Comparison of ENCODE assay signal across 23 cellular contexts in the genomic region with DNA sequence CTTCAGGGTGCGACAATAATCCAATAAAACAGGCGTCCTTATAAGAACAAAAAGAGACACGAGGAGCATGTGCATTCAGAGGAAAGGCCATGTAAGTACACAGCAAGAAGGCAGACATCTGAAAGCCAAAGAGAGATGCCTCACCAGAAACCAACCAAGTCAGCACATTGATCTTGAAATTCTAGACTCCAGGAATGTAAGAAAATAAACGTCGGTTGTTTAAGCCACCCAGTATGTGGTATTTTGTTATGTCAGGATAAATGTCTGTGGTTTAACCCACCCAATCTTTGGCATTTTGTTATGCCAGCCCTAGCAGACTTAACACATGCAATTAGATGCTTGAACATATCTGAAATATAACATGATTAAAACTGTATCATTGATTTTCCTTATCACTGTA.
DNase-seq lines count a peak whose midpoint lies in the region; ATAC-seq and TF ChIP-seq lines count a peak whose summit lies in the region.
"Had no signal": no experiment of that assay in that cellular context is flagged by ENCODE, and none has a peak within 500 bp of the region (broad histone marks: within the 10 kb centered on the region; RNA-seq: fewer than 3 reads in every experiment).

No MANE protein-coding gene starts in this region.

- no TSS peak for BruUV-seq in IMR-90 (replicated peaks; lab: Mats Ljungman, UMichigan)

- no peak overlapping the region for H4K5ac ChIP-seq in IMR-90 (ENCODE audit: low read depth, low read length)

- no peak overlapping the region for H2AFZ ChIP-seq in IMR-90 (replicated peaks; ENCODE audit: low read length, poor library complexity)
- no peak overlapping the region for H2AFZ ChIP-seq in mesenchymal stem cell (ENCODE audit: low read depth, low read length)

- intact Hi-C loops in IMR-90 (cut with micrococcal nuclease) (no loop called here), right cardiac atrium (cut with DNase I) (no loop called here), testis (cut with DNase I; ENCODE audit: low total_unique reads) (no loop called here)

- no peaks in the 10 kb centered on the region for H3K27me3 ChIP-seq in BJ (ENCODE audit: control insufficient read depth, insufficient read depth, low read length)
- no peaks in the 10 kb centered on the region for H3K27me3 ChIP-seq in IMR-90 (ENCODE audit: control insufficient read depth, insufficient read depth, low read length)
- no peaks in the 10 kb centered on the region for H3K27me3 ChIP-seq in brain microvascular endothelial cell (replicated peaks)
- H3K27me3 ChIP-seq in mesenchymal stem cell (ENCODE audit: control insufficient read depth in 1 of 2, insufficient read depth in 1 of 2, low read length in 2 of 2) = no peaks in the 10 kb centered on the region
- no peaks in the 10 kb centered on the region for H3K27me3 ChIP-seq in right cardiac atrium (ENCODE audit: control insufficient read depth, insufficient read depth)
- H3K27me3 ChIP-seq in testis = no peaks in the 10 kb centered on the region

- H3K18ac ChIP-seq in IMR-90 (ENCODE audit: low read depth, low read length) (no peak overlapping the region), mesenchymal stem cell (ENCODE audit: low read depth in 1 of 2, low read length in 2 of 2) (no peak overlapping the region)

- H4K91ac ChIP-seq in IMR-90 (ENCODE audit: insufficient read depth, low read depth, low read length) (no peak overlapping the region), mesenchymal stem cell (ENCODE audit: low read length) (no peak overlapping the region)

- H3K9me3 ChIP-seq in IMR-90 (ENCODE audit: control insufficient read depth, insufficient read depth, low read length) (no peaks in the 10 kb centered on the region), mesenchymal stem cell (ENCODE audit: control insufficient read depth, low read length) (no peaks in the 10 kb centered on the region), right cardiac atrium (ENCODE audit: control insufficient read depth, low read length) (no peaks in the 10 kb centered on the region), testis (no peaks in the 10 kb centered on the region)

- H3K14ac ChIP-seq in IMR-90 (replicated peaks; ENCODE audit: low read depth, low read length) = no peak overlapping the region; the same call in 1 of the 2 replicates
- no peak overlapping the region for H3K14ac ChIP-seq in mesenchymal stem cell (ENCODE audit: low read length in 2 of 2)

- WGBS in IMR-90 (ENCODE audit: extremely low coverage in 2 of 2, insufficient read length in 1 of 2), 2 experiments = no CpG with 5 or more reads among the region's 5 CpGs
- WGBS in mesenchymal stem cell = 66% methylated on average over 5 of the region's 5 CpGs
- 80% methylated on average over 5 of the region's 5 CpGs for WGBS in right cardiac atrium
- 66 to 75% methylated on average over 5 of the region's 5 CpGs for WGBS in testis, 2 donors

- no peak overlapping the region for H3K9ac ChIP-seq in IMR-90 (ENCODE audit: low read depth, low read length)
- no peak overlapping the region for H3K9ac ChIP-seq in mesenchymal stem cell (ENCODE audit: low read length)

- no peaks in the 10 kb centered on the region for H3K9me1 ChIP-seq in IMR-90 (ENCODE audit: insufficient read depth, low read length)

- H3K56ac ChIP-seq in IMR-90 (ENCODE audit: extremely low read depth, insufficient read depth, low read length) = no peak overlapping the region

- TF ChIP-seq CTCF in BJ (IDR thresholded peaks at IDR 0.05; ENCODE audit: insufficient read depth, low read depth, low read length) (no peak), IMR-90 (conservative IDR thresholded peaks at IDR 0.05; ENCODE audit: low read depth, low read length) (no peak), brain microvascular endothelial cell (IDR thresholded peaks at IDR 0.05; ENCODE audit: low read depth, low read length, missing control alignments) (no peak), testis (IDR thresholded peaks at IDR 0.05) (no peak)

- H3K4ac ChIP-seq in IMR-90 (ENCODE audit: low read depth, low read length) = no peak overlapping the region
- H3K4ac ChIP-seq in mesenchymal stem cell (ENCODE audit: low read depth in 1 of 2, low read length in 2 of 2) = no peak overlapping the region

- DNase-seq in BJ (ENCODE audit: low read depth) = peak; percentile 33
- peak; percentile 8 for DNase-seq in IMR-90
- peak; percentile 60 for DNase-seq in brain microvascular endothelial cell
- peak; percentile 33 for DNase-seq in mesenchymal stem cell
- no peak for DNase-seq in right cardiac atrium
- DNase-seq in testis = no peak
- no peak for DNase-seq in G401 (ENCODE audit: low spot score)
- DNase-seq: activated CD4-positive, alpha-beta T cell treated with anti-CD3 and anti-CD28 coated beads for 36 hours; activated CD8-positive, alpha-beta memory T cell treated with anti-CD3 and anti-CD28 coated beads, Interleukin-2, amount 10 ng/mL, durations not matched to agents 7 days and 5 days; activated naive CD8-positive, alpha-beta T cell treated with anti-CD3 and anti-CD28 coated beads, Interleukin-2, amount 50 U/mL, for 24 hours; CD4-positive, alpha-beta memory T cell; cerebellar nuclear complex; DMS79 treated with DMSO at 0.1 percent for 48 hours; effector memory CD8-positive, alpha-beta T cell; foreskin fibroblast; Kasumi-1; NCI-H1105 treated with DMSO at 0.1 percent for 48 hours; NCI-H2107; retina; stimulated activated naive CD8-positive, alpha-beta T cell treated with anti-CD3 and anti-CD28 coated beads, Interleukin-15, Interleukin-2, amounts not matched to agents 100 U/mL and 50 U/mL, for 24 hours; SW 1271 had no signal

- POLR2A ChIA-PET in BJ (lab: Charles Lee) = no interaction called here
- POLR2A ChIA-PET in IMR-90 (lab: Charles Lee; ENCODE audit: unreplicated experiment) = no interaction called here

- H2BK5ac ChIP-seq in IMR-90 (ENCODE audit: low read depth, low read length, poor library complexity, severe bottlenecking) (no peak overlapping the region), mesenchymal stem cell (ENCODE audit: low read depth, low read length, poor library complexity, severe bottlenecking) (no peak overlapping the region)

- H2BK120ac ChIP-seq in IMR-90 (ENCODE audit: low read depth, low read length) (no peak overlapping the region), mesenchymal stem cell (ENCODE audit: low read depth, low read length) (no peak overlapping the region)

- no peak overlapping the region for H3K23ac ChIP-seq in IMR-90 (ENCODE audit: low read depth, low read length)
- H3K23ac ChIP-seq in mesenchymal stem cell (ENCODE audit: low read length in 2 of 2) = no peak overlapping the region

- H3K4me2 ChIP-seq in IMR-90 (ENCODE audit: low read depth, low read length) (no peak overlapping the region), mesenchymal stem cell (ENCODE audit: low read length, poor library complexity, severe bottlenecking) (no peak overlapping the region)

- H3K4me3 ChIP-seq in BJ (ENCODE audit: low read depth, low read length) (no peak overlapping the region), IMR-90 (ENCODE audit: insufficient read depth, low read depth, low read length) (no peak overlapping the region), brain microvascular endothelial cell (ENCODE audit: low read depth, low read length) (no peak overlapping the region), mesenchymal stem cell (ENCODE audit: insufficient read depth in 1 of 2, low read depth in 1 of 2, low read length in 2 of 2) (no peak overlapping the region), right cardiac atrium (ENCODE audit: low read length) (no peak overlapping the region), testis (no peak overlapping the region)

- H4K20me1 ChIP-seq in IMR-90 (ENCODE audit: insufficient read depth, low read length) = no peaks in the 10 kb centered on the region

- H3K27ac ChIP-seq in IMR-90 (ENCODE audit: insufficient read depth, low read length) (no peak overlapping the region), brain microvascular endothelial cell (no peak overlapping the region), mesenchymal stem cell (ENCODE audit: low read length, poor library complexity, severe bottlenecking) (no peak overlapping the region), right cardiac atrium (ENCODE audit: low read length) (no peak overlapping the region), testis (no peak overlapping the region)

- no peaks in the 10 kb centered on the region for H3K4me1 ChIP-seq in IMR-90 (ENCODE audit: control insufficient read depth, insufficient read depth, low read length)
- H3K4me1 ChIP-seq in mesenchymal stem cell (ENCODE audit: control insufficient read depth, insufficient read depth, low read depth, low read length) = no peaks in the 10 kb centered on the region
- H3K4me1 ChIP-seq in right cardiac atrium (ENCODE audit: control insufficient read depth, insufficient read depth, low read length) = no peaks in the 10 kb centered on the region
- no peaks in the 10 kb centered on the region for H3K4me1 ChIP-seq in testis

- H2AK9ac ChIP-seq in IMR-90 (replicated peaks; ENCODE audit: low read depth, low read length, poor library complexity) = no peak overlapping the region

- H2AK5ac ChIP-seq in IMR-90 (ENCODE audit: low read depth, low read length) (no peak overlapping the region), mesenchymal stem cell (ENCODE audit: low read length, severe bottlenecking) (no peak overlapping the region)

- no peak overlapping the region for H2BK12ac ChIP-seq in mesenchymal stem cell (ENCODE audit: low read length in 2 of 2)

- H4K8ac ChIP-seq in IMR-90 (ENCODE audit: low read depth in 2 of 2, low read length in 2 of 2) = no peak overlapping the region
- no peak overlapping the region for H4K8ac ChIP-seq in mesenchymal stem cell (ENCODE audit: low read length)

- H3K79me1 ChIP-seq in IMR-90 (ENCODE audit: low read depth in 1 of 2, low read length in 2 of 2) (no peaks in the 10 kb centered on the region), mesenchymal stem cell (replicated peaks; ENCODE audit: low read length, poor library complexity, severe bottlenecking) (no peaks in the 10 kb centered on the region)

- no peak for TF ChIP-seq POLR2A in IMR-90 (IDR thresholded peaks at IDR 0.05; ENCODE audit: low read depth, low read length)
- no peak for TF ChIP-seq POLR2A in testis (IDR thresholded peaks at IDR 0.05)

- no peak for TF ChIP-seq RAD21 in IMR-90 (IDR thresholded peaks at IDR 0.05; ENCODE audit: low read length)

- dilution Hi-C loops in IMR-90 (cut with HindIII; ENCODE audit: low sequenced_read_pairs, unreplicated experiment) = no loop called here

- H2BK15ac ChIP-seq in IMR-90 (ENCODE audit: low read depth, low read length) (no peak overlapping the region), mesenchymal stem cell (ENCODE audit: low read depth, poor library complexity, severe bottlenecking) (no peak overlapping the region)

- ATAC-seq in IMR-90 (ENCODE audit: low read depth) (peak; percentile 91), right cardiac atrium (no peak), GM21786 (IDR thresholded peaks at IDR 0.05; ENCODE audit: unreplicated experiment) (no peak)
- ATAC-seq: activated CD4-positive, alpha-beta T cell treated with anti-CD3 and anti-CD28 coated beads for 36 hours; activated CD8-positive, alpha-beta memory T cell treated with anti-CD3 and anti-CD28 coated beads, Interleukin-2, amount 10 ng/mL, durations not matched to agents 7 days and 5 days; activated naive CD8-positive, alpha-beta T cell treated with anti-CD3 and anti-CD28 coated beads, Interleukin-2, amount 50 U/mL, for 24 hours; effector memory CD8-positive, alpha-beta T cell; HCT116; stimulated activated naive CD8-positive, alpha-beta T cell treated with anti-CD3 and anti-CD28 coated beads, Interleukin-15, Interleukin-2, amounts not matched to agents 100 U/mL and 50 U/mL, for 24 hours had no signal

- H2BK20ac ChIP-seq in IMR-90 (ENCODE audit: low read depth, low read length) = 0 out of 2 replicates have a peak overlapping the region, but pooled peaks have one; percentile 43

- H3K36me3 ChIP-seq in BJ (ENCODE audit: control insufficient read depth, insufficient read depth, low read length) (no peaks in the 10 kb centered on the region), IMR-90 (ENCODE audit: control insufficient read depth, insufficient read depth, low read length) (no peaks in the 10 kb centered on the region), brain microvascular endothelial cell (replicated peaks) (no peaks in the 10 kb centered on the region), mesenchymal stem cell (ENCODE audit: control insufficient read depth in 1 of 2, insufficient read depth in 2 of 2, low read depth in 1 of 2, low read length in 2 of 2) (no peaks in the 10 kb centered on the region), testis (ENCODE audit: low read depth, missing control alignments) (no peaks in the 10 kb centered on the region)

- CTCF ChIA-PET in BJ (lab: Yijun Ruan, JAX) = no interaction called here
- CTCF ChIA-PET in IMR-90 (lab: Yijun Ruan, JAX) = no interaction called here

- in situ Hi-C loops in IMR-90 (cut with MboI; ENCODE audit: low sequenced_read_pairs) (no loop called here), brain microvascular endothelial cell (cut with HindIII; ENCODE audit: low pct_ligation_motif_present, low sequenced_read_pairs) (no loop called here), G401 (cut with HindIII; ENCODE audit: low sequenced_read_pairs) (no loop called here)

Comparison
In these comparisons a context has a peak if more than half of its experiments do, and no peak if none do; other contexts are left out.
1. DNase-seq: peak in BJ (single experiment), IMR-90 (single experiment), brain microvascular endothelial cell (single experiment) and mesenchymal stem cell (single experiment); none in right cardiac atrium (0 of 3), testis (single experiment) and G401 (single experiment).